ENCODE assay signal across 1 cellular context in genomic region chr7:111564078-111564477, GRCh38.
A peak's percentile ranks its signal among the peaks of the same experiment; 100 is the strongest.
TF ChIP-seq lines count a peak whose summit lies in the region.

No MANE protein-coding gene starts in this region.

TF ChIP-seq in HepG2, 621 proteins besides CTCF, POLR2A, EP300 and RAD21 (continued from another document):
- TF ChIP-seq SKIL (CRISPR knock-in tag; IDR thresholded peaks at IDR 0.05; ENCODE audit: borderline replicate concordance) (no peak), TBX3 (IDR thresholded peaks at IDR 0.05; ENCODE audit: borderline replicate concordance) (no peak), NFE2L1 (CRISPR knock-in tag; IDR thresholded peaks at IDR 0.05; ENCODE audit: borderline replicate concordance) (no peak), WIZ (CRISPR knock-in tag; IDR thresholded peaks at IDR 0.05) (no peak), RARA (CRISPR knock-in tag; IDR thresholded peaks at IDR 0.05) (no peak), MAFF (IDR thresholded peaks at IDR 0.05; ENCODE audit: low read depth, low read length) (peak; percentile 59; the same call in 1 of the 2 replicates)
